ENCODE assay signal across 21 cellular contexts in genomic region chr7:151452141-151452571, GRCh38. TPM values are rescaled to one million over a fixed set of nuclear protein-coding genes. Genes with fewer than 3 reads are reported as not detected.
DNase-seq lines count a peak whose midpoint lies in the region; ATAC-seq, FAIRE-seq and TF ChIP-seq lines count a peak whose summit lies in the region.
"Had no signal": no experiment of that assay in that cellular context is flagged by ENCODE, and none has a peak within 500 bp of the region (broad histone marks: within the 10 kb centered on the region; RNA-seq: fewer than 3 reads in every experiment).

No MANE protein-coding gene starts in this region.

- no peaks in the 10 kb centered on the region for H4K20me1 ChIP-seq in GM23338 (replicated peaks; ENCODE audit: insufficient read depth)

- no peak for TF ChIP-seq CTCF in Panc1 (IDR thresholded peaks at IDR 0.05)
- no peak for TF ChIP-seq CTCF in type B pancreatic cell (conservative IDR thresholded peaks at IDR 0.05)
- no peak for TF ChIP-seq CTCF in GM23338 (conservative IDR thresholded peaks at IDR 0.05; ENCODE audit: low read depth in 2 of 2)

- no peaks in the 10 kb centered on the region for H3K36me3 ChIP-seq in Panc1 (ENCODE audit: control insufficient read depth, insufficient read depth, low read length)
- no peaks in the 10 kb centered on the region for H3K36me3 ChIP-seq in GM23338 (ENCODE audit: insufficient read depth)

- peak overlapping the region; percentile 62 for H3K27ac ChIP-seq in Panc1 (ENCODE audit: low read length)
- no peak overlapping the region for H3K27ac ChIP-seq in GM23338 (ENCODE audit: low read depth)
- H3K27ac ChIP-seq: KMS-11 had no signal

- no TSS peak for BruUV-seq in Panc1 (replicated peaks; lab: Mats Ljungman, UMichigan)

- H3K27me3 ChIP-seq in Panc1 (ENCODE audit: control insufficient read depth, insufficient read depth, low read length) (no peaks in the 10 kb centered on the region), GM23338 (ENCODE audit: insufficient read depth) (peaks cover 12% of the 10 kb centered on the region)

- 0 out of 2 replicates have a peak, but pooled peaks cover 5% of the 10 kb centered on the region for H3F3A ChIP-seq in GM23338 (replicated peaks; ENCODE audit: low read depth)

- CTCF ChIA-PET in Panc1 (lab: Charles Lee) = interaction anchor here (0.8 to 1.1 kb wide), 2 partner anchors 11 to 179 kb away, joined by 3 to 5 read pairs; no protein-coding TSS in a partner anchor

- H3K79me2 ChIP-seq in GM23338 (replicated peaks; ENCODE audit: insufficient read depth) = no peaks in the 10 kb centered on the region

- no peak overlapping the region for H3K4me2 ChIP-seq in GM23338
- H3K4me2 ChIP-seq: KMS-11 had no signal

- intact Hi-C loops in Panc1 (cut with micrococcal nuclease; ENCODE audit: unreplicated experiment) = loop anchor here (10.0 kb wide), 1 partner anchor 303 kb away; no protein-coding TSS in a partner anchor

- H3K4me3 Mint-ChIP-seq in type B pancreatic cell = no peak overlapping the region
- no peak overlapping the region for H3K4me3 Mint-ChIP-seq in GM23338
- H3K4me3 Mint-ChIP-seq: CD14-positive monocyte, HFFc6 had no signal

- H3K27ac Mint-ChIP-seq in type B pancreatic cell (no peak overlapping the region), GM23338 (no peak overlapping the region)
- H3K27ac Mint-ChIP-seq: HFFc6 had no signal

- H3K9me3 ChIP-seq in Panc1 (ENCODE audit: control insufficient read depth, insufficient read depth, low read depth, low read length) = no peaks in the 10 kb centered on the region

- peak; percentile 53 for DNase-seq in activated effector memory CD4-positive, alpha-beta T cell treated with anti-CD3 and anti-CD28 coated beads, Interleukin-2, amount 50 U/mL, for 16 hours
- no peak for DNase-seq in activated effector memory CD4-positive, alpha-beta T cell treated with Interleukin-2 at 50 U/mL for 16 hours
- DNase-seq in Panc1 (ENCODE audit: low read depth, low spot score) (no peak), left lobe of liver (ENCODE audit: low spot score) (peak; percentile 19), type B pancreatic cell (ENCODE audit: extremely low spot score, unreplicated experiment) (peak; percentile 55), HTR-8/SVneo (ENCODE audit: insufficient read length, low spot score) (no peak), GM23338 (ENCODE audit: low spot score) (no peak)
- DNase-seq: ACHN, AML-193, DMS 273 treated with DMSO at 0.1 percent for 48 hours, EL, HFFc6, NCI-H1694, NCI-H2107, NCI-H2227 treated with DMSO at 0.1 percent for 48 hours, NCI-H524 treated with DMSO at 0.1 percent for 48 hours, SHP77 treated with DMSO at 0.1 percent for 48 hours had no signal

- H2AFZ ChIP-seq in GM23338 = no peak overlapping the region

- H3K4me3 ChIP-seq in Panc1 (ENCODE audit: low read depth in 2 of 2, low read length in 2 of 2) = no peak overlapping the region
- no peak overlapping the region for H3K4me3 ChIP-seq in GM23338

- H3K4me1 Mint-ChIP-seq in type B pancreatic cell (ENCODE audit: unreplicated experiment) (peaks cover 15% of the 10 kb centered on the region), GM23338 (peaks cover 42% of the 10 kb centered on the region)

- in situ Hi-C loops in Panc1 (cut with HindIII; ENCODE audit: low pct_unique_long_range_greater_than_20kb, low sequenced_read_pairs) = no loop called here

- H3K27me3 Mint-ChIP-seq in type B pancreatic cell (peaks cover 3% of the 10 kb centered on the region), GM23338 (ENCODE audit: insufficient read depth, low read depth, poor library complexity) (peaks cover 17% of the 10 kb centered on the region)

- FAIRE-seq in HTR-8/SVneo (lab: Jason Lieb, UNC) = no peak

- H3K9me3 Mint-ChIP-seq in type B pancreatic cell (no peaks in the 10 kb centered on the region), GM23338 (peaks cover 8% of the 10 kb centered on the region)
- H3K9me3 Mint-ChIP-seq: HFFc6 had no signal

- POLR2A ChIA-PET in Panc1 (lab: Charles Lee) = no interaction called here

- H3K9me2 ChIP-seq in GM23338 (ENCODE audit: insufficient read depth) = peaks cover 3% of the 10 kb centered on the region; the same call in 1 of the 2 replicates

- peaks cover 29% of the 10 kb centered on the region for H3K4me1 ChIP-seq in Panc1 (ENCODE audit: control insufficient read depth, insufficient read depth, low read length)
- H3K4me1 ChIP-seq in GM23338 (ENCODE audit: insufficient read depth) = peaks cover 25% of the 10 kb centered on the region

- ATAC-seq in Panc1 = no peak
- no peak for ATAC-seq in left lobe of liver
- no peak for ATAC-seq in GM23338

- H3K36me3 Mint-ChIP-seq in type B pancreatic cell (no peaks in the 10 kb centered on the region), GM23338 (ENCODE audit: low read depth) (peaks cover 16% of the 10 kb centered on the region)
- H3K36me3 Mint-ChIP-seq: CD14-positive monocyte had no signal

TF ChIP-seq in GM23338, 12 proteins besides CTCF, POLR2A, EP300 and RAD21 (continues in another document):
- no peak for TF ChIP-seq STAT1 (IDR thresholded peaks at IDR 0.05; ENCODE audit: unreplicated experiment)
- no peak for TF ChIP-seq EZH2 (IDR thresholded peaks at IDR 0.05; ENCODE audit: low read depth, unreplicated experiment)
- TF ChIP-seq EZH2phosphoT487 (IDR thresholded peaks at IDR 0.05; ENCODE audit: unreplicated experiment) = no peak
- no peak for TF ChIP-seq CREB1 (CRISPR knock-in tag; IDR thresholded peaks at IDR 0.05; ENCODE audit: low read depth)
- no peak for TF ChIP-seq ZNF462 (CRISPR knock-in tag; IDR thresholded peaks at IDR 0.05)
- no peak for TF ChIP-seq ZNF331 (CRISPR knock-in tag; IDR thresholded peaks at IDR 0.05; ENCODE audit: low read depth)
- TF ChIP-seq POLR2AphosphoS5 (IDR thresholded peaks at IDR 0.05; ENCODE audit: low read depth) = no peak

RNA-seq across cellular contexts. Expression of gene CRYGN, which starts 12.2 kb away (rescaled TPM):
- 0.74 TPM for total RNA-seq in Panc1 (2021; ENCODE audit: unreplicated experiment)
- 0.67 TPM for polyA plus RNA-seq in Panc1 (2012; ENCODE audit: insufficient read length)
- not detected for total RNA-seq in left lobe of liver
- total RNA-seq in type B pancreatic cell (ENCODE audit: low replicate concordance) = 0.67 and 1.3 TPM in 2 replicates
- 0.59 and 1.1 TPM in 2 replicates for total RNA-seq in GM23338 (2014; rRNA removed; shearing (Covaris generic))
- 1.4 and 1.5 TPM in 2 replicates for polyA plus RNA-seq in GM23338 (2016; fragmentation: Nextera tagmentation; extraction: Ambion mirVana)
- total RNA-seq: H4, HFFc6, M059J had no signal
- polyA plus RNA-seq: CD14-positive monocyte had no signal

RNA-seq across cellular contexts. Expression of gene WDR86, which starts 42.3 kb away (rescaled TPM):
- total RNA-seq in Panc1 (2021; ENCODE audit: unreplicated experiment) (0.72 TPM), left lobe of liver (0.28 TPM), type B pancreatic cell (ENCODE audit: low replicate concordance) (13.0 and 83.0 TPM in 2 replicates)
- 1.2 TPM for polyA plus RNA-seq in Panc1 (2012; ENCODE audit: insufficient read length)
- 29.0 and 59.1 TPM in 2 replicates for total RNA-seq in GM23338 (2014; rRNA removed; shearing (Covaris generic))
- 7.1 and 9.1 TPM in 2 replicates for polyA plus RNA-seq in GM23338 (2016; fragmentation: Nextera tagmentation; extraction: Ambion mirVana)
- total RNA-seq: H4, HFFc6 had no signal

Comparison
In these comparisons a context has a peak if more than half of its experiments do, and no peak if none do; other contexts are left out.
1. DNase-seq: peak in activated effector memory CD4-positive, alpha-beta T cell treated with anti-CD3 and anti-CD28 coated beads, Interleukin-2, amount 50 U/mL, for 16 hours (single experiment), left lobe of liver (single experiment) and type B pancreatic cell (single experiment); none in activated effector memory CD4-positive, alpha-beta T cell treated with Interleukin-2 at 50 U/mL for 16 hours (single experiment), Panc1 (single experiment), HTR-8/SVneo (single experiment) and GM23338 (single experiment).